18 cellular contexts compared by ENCODE assay signal in genomic region chr5:73118331-73119011, GRCh38. TPM values are rescaled to one million over a fixed set of nuclear protein-coding genes. Genes with fewer than 3 reads are reported as not detected.
DNase-seq lines count a peak whose midpoint lies in the region; ATAC-seq and TF ChIP-seq lines count a peak whose summit lies in the region.
"Had no signal": no experiment of that assay in that cellular context is flagged by ENCODE, and none has a peak within 500 bp of the region (broad histone marks: within the 10 kb centered on the region; RNA-seq: fewer than 3 reads in every experiment).

No MANE protein-coding gene starts in this region.

- no peak overlapping the region for H3K27ac Mint-ChIP-seq in mesothelial cell of epicardium
- H3K27ac Mint-ChIP-seq: progenitor cell of endocrine pancreas; stimulated activated memory B cell treated with anti-CD40 and anti-IgM and Interleukin-4, amounts not matched to agents 10 μg/mL and 1 μg/mL and 100 μg/mL, for 72 hours; T-helper 2 cell treated with Interferon-gamma antibody and Interleukin-4, amounts not matched to agents 5 μg/mL and 100 μg/mL, for 36 hours had no signal

- H3K36me3 Mint-ChIP-seq in mesothelial cell of epicardium: no peaks in the 10 kb centered on the region
- H3K36me3 Mint-ChIP-seq: stimulated activated memory B cell treated with anti-CD40 and anti-IgM and Interleukin-4, amounts not matched to agents 10 μg/mL and 1 μg/mL and 100 μg/mL, for 72 hours had no signal

- peaks cover 19% of the 10 kb centered on the region for H3K4me1 Mint-ChIP-seq in mesothelial cell of epicardium

- H3K4me3 Mint-ChIP-seq in mesothelial cell of epicardium: no peak overlapping the region
- H3K4me3 Mint-ChIP-seq: stimulated activated memory B cell treated with anti-CD40 and anti-IgM and Interleukin-4, amounts not matched to agents 10 μg/mL and 1 μg/mL and 100 μg/mL, for 72 hours; T-helper 2 cell treated with Interferon-gamma antibody and Interleukin-4, amounts not matched to agents 5 μg/mL and 100 μg/mL, for 36 hours had no signal

- TF ChIP-seq CTCF in mesothelial cell of epicardium (IDR thresholded peaks at IDR 0.05; ENCODE audit: unreplicated experiment): no peak

- peaks cover 54% of the 10 kb centered on the region for H3K27me3 Mint-ChIP-seq in mesothelial cell of epicardium (ENCODE audit: low read depth)

- H3K9me3 Mint-ChIP-seq in mesothelial cell of epicardium: peaks cover 4% of the 10 kb centered on the region
- H3K9me3 Mint-ChIP-seq: T-helper 2 cell treated with Interferon-gamma antibody and Interleukin-4, amounts not matched to agents 5 μg/mL and 100 μg/mL, for 36 hours had no signal

- DNase-seq in DMS53 treated with DMSO at 0.1 percent for 48 hours (lab: John Stamatoyannopoulos, UW; ENCODE audit: unreplicated experiment) (peak; percentile 42), NCI-H774 (lab: John Stamatoyannopoulos, UW) (peak; percentile 14), glomerular visceral epithelial cell (ENCODE audit: extremely low spot score) (peak; percentile 39), pons (ENCODE audit: low spot score) (peak; percentile 80), NK-92 (lab: John Stamatoyannopoulos, UW; ENCODE audit: unreplicated experiment) (no peak), mesothelial cell of epicardium (ENCODE audit: low spot score in 2 of 2, unreplicated experiment in 2 of 2) (no peak)
- no peak for DNase-seq in activated CD4-positive, alpha-beta T cell treated with anti-CD3 and anti-CD28 coated beads for 48 hours
- DNase-seq: activated CD4-positive, alpha-beta T cell treated with anti-CD3 and anti-CD28 coated beads, Interleukin-2, amount 50 U/mL, for 4 hours; left ventricle myocardium superior; MG63; NCI-H446; stimulated activated CD4-positive, alpha-beta T cell treated with anti-CD3 and anti-CD28 coated beads, Interleukin-4, amount 100 ng/mL, for 24 hours had no signal

- ATAC-seq in GM18867 (IDR thresholded peaks at IDR 0.05; ENCODE audit: unreplicated experiment): no peak
- ATAC-seq: left ventricle myocardium superior; stimulated activated memory B cell treated with anti-CD40 and anti-IgM and Interleukin-4, amounts not matched to agents 10 μg/mL and 1 μg/mL and 100 μg/mL, for 72 hours had no signal

RNA-seq across cellular contexts. Expression of gene TMEM171, which starts 1.9 kb away (rescaled TPM):
- 0.18 TPM in 2 of 3 replicates, not detected in the other for total RNA-seq in mesothelial cell of epicardium
- total RNA-seq: G401, left ventricle myocardium superior had no signal

RNA-seq across cellular contexts. Expression of gene TMEM174, which starts 54.5 kb away (rescaled TPM):
- total RNA-seq in mesothelial cell of epicardium: not detected in 3 replicates
- total RNA-seq: G401, H4, left ventricle myocardium superior, progenitor cell of endocrine pancreas had no signal

Comparison
In these comparisons a context has a peak if more than half of its experiments do, and no peak if none do; other contexts are left out.
1. DNase-seq: peak in DMS53 treated with DMSO at 0.1 percent for 48 hours (single experiment), NCI-H774 (single experiment), glomerular visceral epithelial cell (single experiment) and pons (single experiment); none in activated CD4-positive, alpha-beta T cell treated with anti-CD3 and anti-CD28 coated beads for 48 hours (single experiment), NK-92 (single experiment) and mesothelial cell of epicardium (0 of 2).